Comparison of ENCODE assay signal across 1 cellular context in the genomic region with DNA sequence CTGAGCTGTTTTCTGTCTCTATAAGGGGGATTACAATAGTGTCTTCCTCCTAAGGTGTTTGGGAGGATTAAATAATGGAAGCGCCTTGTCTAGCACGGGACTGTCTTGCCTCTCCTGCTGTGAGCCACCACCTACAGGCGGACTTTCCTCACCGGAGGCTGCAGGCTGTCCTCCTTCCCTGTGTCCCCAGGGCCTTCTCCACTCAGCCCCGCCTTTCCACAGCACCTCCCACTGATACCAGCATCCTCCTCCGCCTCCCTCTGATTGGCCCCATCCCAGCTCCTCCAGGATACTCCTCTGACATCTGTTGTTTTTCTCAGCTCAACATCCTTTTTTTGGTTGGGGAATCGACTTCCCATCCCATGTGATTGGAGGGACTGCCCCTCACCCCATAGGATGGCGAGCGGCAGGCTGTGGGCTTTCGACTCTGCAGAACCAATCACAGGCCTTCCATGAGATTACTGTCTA.
TF ChIP-seq lines count a peak whose summit lies in the region.

No MANE protein-coding gene starts in this region.

TF ChIP-seq in HEK293, 187 proteins besides CTCF, POLR2A, EP300 and RAD21 (continued from another document and continues in another):
- TF ChIP-seq, protein P1, sequence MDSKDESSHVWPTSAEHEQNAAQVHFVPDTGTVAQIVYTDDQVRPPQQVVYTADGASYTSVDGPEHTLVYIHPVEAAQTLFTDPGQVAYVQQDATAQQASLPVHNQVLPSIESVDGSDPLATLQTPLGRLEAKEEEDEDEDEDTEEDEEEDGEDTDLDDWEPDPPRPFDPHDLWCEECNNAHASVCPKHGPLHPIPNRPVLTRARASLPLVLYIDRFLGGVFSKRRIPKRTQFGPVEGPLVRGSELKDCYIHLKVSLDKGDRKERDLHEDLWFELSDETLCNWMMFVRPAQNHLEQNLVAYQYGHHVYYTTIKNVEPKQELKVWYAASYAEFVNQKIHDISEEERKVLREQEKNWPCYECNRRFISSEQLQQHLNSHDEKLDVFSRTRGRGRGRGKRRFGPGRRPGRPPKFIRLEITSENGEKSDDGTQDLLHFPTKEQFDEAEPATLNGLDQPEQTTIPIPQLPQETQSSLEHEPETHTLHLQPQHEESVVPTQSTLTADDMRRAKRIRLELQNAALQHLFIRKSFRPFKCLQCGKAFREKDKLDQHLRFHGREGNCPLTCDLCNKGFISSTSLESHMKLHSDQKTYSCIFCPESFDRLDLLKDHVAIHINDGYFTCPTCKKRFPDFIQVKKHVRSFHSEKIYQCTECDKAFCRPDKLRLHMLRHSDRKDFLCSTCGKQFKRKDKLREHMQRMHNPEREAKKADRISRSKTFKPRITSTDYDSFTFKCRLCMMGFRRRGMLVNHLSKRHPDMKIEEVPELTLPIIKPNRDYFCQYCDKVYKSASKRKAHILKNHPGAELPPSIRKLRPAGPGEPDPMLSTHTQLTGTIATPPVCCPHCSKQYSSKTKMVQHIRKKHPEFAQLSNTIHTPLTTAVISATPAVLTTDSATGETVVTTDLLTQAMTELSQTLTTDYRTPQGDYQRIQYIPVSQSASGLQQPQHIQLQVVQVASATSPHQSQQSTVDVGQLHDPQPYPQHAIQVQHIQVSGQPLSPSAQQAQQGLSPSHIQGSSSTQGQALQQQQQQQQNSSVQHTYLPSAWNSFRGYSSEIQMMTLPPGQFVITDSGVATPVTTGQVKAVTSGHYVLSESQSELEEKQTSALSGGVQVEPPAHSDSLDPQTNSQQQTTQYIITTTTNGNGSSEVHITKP (tag by site-specific recombination; IDR thresholded peaks at IDR 0.05), result no peak
- peak; percentile 75 for TF ChIP-seq ZNF341 (tag by site-specific recombination; IDR thresholded peaks at IDR 0.05; ENCODE audit: low read depth)
- no peak for TF ChIP-seq ZNF202 (tag by site-specific recombination; IDR thresholded peaks at IDR 0.05; ENCODE audit: borderline replicate concordance)
- no peak for TF ChIP-seq ZNF629 (tag by site-specific recombination; IDR thresholded peaks at IDR 0.05)
- TF ChIP-seq, protein P2, sequence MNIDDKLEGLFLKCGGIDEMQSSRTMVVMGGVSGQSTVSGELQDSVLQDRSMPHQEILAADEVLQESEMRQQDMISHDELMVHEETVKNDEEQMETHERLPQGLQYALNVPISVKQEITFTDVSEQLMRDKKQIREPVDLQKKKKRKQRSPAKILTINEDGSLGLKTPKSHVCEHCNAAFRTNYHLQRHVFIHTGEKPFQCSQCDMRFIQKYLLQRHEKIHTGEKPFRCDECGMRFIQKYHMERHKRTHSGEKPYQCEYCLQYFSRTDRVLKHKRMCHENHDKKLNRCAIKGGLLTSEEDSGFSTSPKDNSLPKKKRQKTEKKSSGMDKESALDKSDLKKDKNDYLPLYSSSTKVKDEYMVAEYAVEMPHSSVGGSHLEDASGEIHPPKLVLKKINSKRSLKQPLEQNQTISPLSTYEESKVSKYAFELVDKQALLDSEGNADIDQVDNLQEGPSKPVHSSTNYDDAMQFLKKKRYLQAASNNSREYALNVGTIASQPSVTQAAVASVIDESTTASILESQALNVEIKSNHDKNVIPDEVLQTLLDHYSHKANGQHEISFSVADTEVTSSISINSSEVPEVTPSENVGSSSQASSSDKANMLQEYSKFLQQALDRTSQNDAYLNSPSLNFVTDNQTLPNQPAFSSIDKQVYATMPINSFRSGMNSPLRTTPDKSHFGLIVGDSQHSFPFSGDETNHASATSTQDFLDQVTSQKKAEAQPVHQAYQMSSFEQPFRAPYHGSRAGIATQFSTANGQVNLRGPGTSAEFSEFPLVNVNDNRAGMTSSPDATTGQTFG (tag by site-specific recombination; IDR thresholded peaks at IDR 0.05; ENCODE audit: borderline replicate concordance), result no peak
- TF ChIP-seq ZNF132 (tag by site-specific recombination; IDR thresholded peaks at IDR 0.05; ENCODE audit: borderline replicate concordance), result no peak
- no peak for TF ChIP-seq ZXDB (tag by site-specific recombination; IDR thresholded peaks at IDR 0.05)
- no peak for TF ChIP-seq ZNF366 (tag by site-specific recombination; conservative IDR thresholded peaks at IDR 0.05)
- no peak for TF ChIP-seq KLF9 (tag by site-specific recombination; IDR thresholded peaks at IDR 0.05; ENCODE audit: low read depth)
- TF ChIP-seq, protein P3, sequence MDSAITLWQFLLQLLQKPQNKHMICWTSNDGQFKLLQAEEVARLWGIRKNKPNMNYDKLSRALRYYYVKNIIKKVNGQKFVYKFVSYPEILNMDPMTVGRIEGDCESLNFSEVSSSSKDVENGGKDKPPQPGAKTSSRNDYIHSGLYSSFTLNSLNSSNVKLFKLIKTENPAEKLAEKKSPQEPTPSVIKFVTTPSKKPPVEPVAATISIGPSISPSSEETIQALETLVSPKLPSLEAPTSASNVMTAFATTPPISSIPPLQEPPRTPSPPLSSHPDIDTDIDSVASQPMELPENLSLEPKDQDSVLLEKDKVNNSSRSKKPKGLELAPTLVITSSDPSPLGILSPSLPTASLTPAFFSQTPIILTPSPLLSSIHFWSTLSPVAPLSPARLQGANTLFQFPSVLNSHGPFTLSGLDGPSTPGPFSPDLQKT (IDR thresholded peaks at IDR 0.05; ENCODE audit: borderline replicate concordance, low read depth, low read length), result no peak
- TF ChIP-seq HOXA7 (CRISPR knock-in tag; IDR thresholded peaks at IDR 0.05; ENCODE audit: borderline replicate concordance), result no peak
- no peak for TF ChIP-seq ZNF558 (tag by site-specific recombination; IDR thresholded peaks at IDR 0.05)
- TF ChIP-seq ZNF121 (tag by site-specific recombination; IDR thresholded peaks at IDR 0.05), result 0 out of 2 replicates have a peak, but pooled peaks have one; percentile 4
- peak; percentile 39; the same call in 1 of the 2 replicates for TF ChIP-seq ZNF76 (tag by site-specific recombination; IDR thresholded peaks at IDR 0.05; ENCODE audit: borderline replicate concordance, low read depth)
- TF ChIP-seq, protein P4, sequence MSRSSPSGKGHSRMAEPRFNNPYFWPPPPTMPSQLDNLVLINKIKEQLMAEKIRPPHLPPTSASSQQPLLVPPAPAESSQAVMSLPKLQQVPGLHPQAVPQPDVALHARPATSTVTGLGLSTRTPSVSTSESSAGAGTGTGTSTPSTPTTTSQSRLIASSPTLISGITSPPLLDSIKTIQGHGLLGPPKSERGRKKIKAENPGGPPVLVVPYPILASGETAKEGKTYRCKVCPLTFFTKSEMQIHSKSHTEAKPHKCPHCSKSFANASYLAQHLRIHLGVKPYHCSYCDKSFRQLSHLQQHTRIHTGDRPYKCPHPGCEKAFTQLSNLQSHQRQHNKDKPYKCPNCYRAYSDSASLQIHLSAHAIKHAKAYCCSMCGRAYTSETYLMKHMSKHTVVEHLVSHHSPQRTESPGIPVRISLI (tag by site-specific recombination; IDR thresholded peaks at IDR 0.05), result no peak
- no peak for TF ChIP-seq ZNF433 (tag by site-specific recombination; IDR thresholded peaks at IDR 0.05; ENCODE audit: low read depth)
- no peak for TF ChIP-seq ZBTB48 (tag by site-specific recombination; IDR thresholded peaks at IDR 0.05)
- TF ChIP-seq KLF7 (tag by site-specific recombination; IDR thresholded peaks at IDR 0.05; ENCODE audit: borderline replicate concordance), result no peak
- TF ChIP-seq ZNF777 (tag by site-specific recombination; IDR thresholded peaks at IDR 0.05; ENCODE audit: borderline replicate concordance), result no peak
- TF ChIP-seq ZNF530 (tag by site-specific recombination; IDR thresholded peaks at IDR 0.05; ENCODE audit: low read depth), result no peak
- TF ChIP-seq ZNF248 (tag by site-specific recombination; IDR thresholded peaks at IDR 0.05), result no peak
- TF ChIP-seq SP2 (tag by site-specific recombination; IDR thresholded peaks at IDR 0.05), result peak; percentile 96
- no peak for TF ChIP-seq IKZF3 (tag by site-specific recombination; IDR thresholded peaks at IDR 0.05)
- TF ChIP-seq RBAK (tag by site-specific recombination; IDR thresholded peaks at IDR 0.05), result no peak
- peak; percentile 91 for TF ChIP-seq ZFHX2 (tag by site-specific recombination; conservative IDR thresholded peaks at IDR 0.05)
- TF ChIP-seq, protein P5, sequence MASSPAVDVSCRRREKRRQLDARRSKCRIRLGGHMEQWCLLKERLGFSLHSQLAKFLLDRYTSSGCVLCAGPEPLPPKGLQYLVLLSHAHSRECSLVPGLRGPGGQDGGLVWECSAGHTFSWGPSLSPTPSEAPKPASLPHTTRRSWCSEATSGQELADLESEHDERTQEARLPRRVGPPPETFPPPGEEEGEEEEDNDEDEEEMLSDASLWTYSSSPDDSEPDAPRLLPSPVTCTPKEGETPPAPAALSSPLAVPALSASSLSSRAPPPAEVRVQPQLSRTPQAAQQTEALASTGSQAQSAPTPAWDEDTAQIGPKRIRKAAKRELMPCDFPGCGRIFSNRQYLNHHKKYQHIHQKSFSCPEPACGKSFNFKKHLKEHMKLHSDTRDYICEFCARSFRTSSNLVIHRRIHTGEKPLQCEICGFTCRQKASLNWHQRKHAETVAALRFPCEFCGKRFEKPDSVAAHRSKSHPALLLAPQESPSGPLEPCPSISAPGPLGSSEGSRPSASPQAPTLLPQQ (tag by site-specific recombination; IDR thresholded peaks at IDR 0.05), result no peak
- TF ChIP-seq ZNF354C (tag by site-specific recombination; IDR thresholded peaks at IDR 0.05; ENCODE audit: borderline replicate concordance, low read depth), result no peak
- no peak for TF ChIP-seq ZFP41 (tag by site-specific recombination; IDR thresholded peaks at IDR 0.05; ENCODE audit: borderline replicate concordance)
- no peak for TF ChIP-seq ZNF529 (tag by site-specific recombination; IDR thresholded peaks at IDR 0.05; ENCODE audit: insufficient replicate concordance)
- no peak for TF ChIP-seq ZNF266 (tag by site-specific recombination; IDR thresholded peaks at IDR 0.05; ENCODE audit: low read depth)
- no peak for TF ChIP-seq ZNF768 (tag by site-specific recombination; IDR thresholded peaks at IDR 0.05)
- TF ChIP-seq GLIS1 (tag by site-specific recombination; IDR thresholded peaks at IDR 0.05), result peak; percentile 66
- no peak for TF ChIP-seq ZNF19 (tag by site-specific recombination; IDR thresholded peaks at IDR 0.05; ENCODE audit: low read depth)
- TF ChIP-seq ZNF776 (tag by site-specific recombination; IDR thresholded peaks at IDR 0.05; ENCODE audit: borderline replicate concordance), result no peak
- peak; percentile 55 for TF ChIP-seq SP3 (tag by site-specific recombination; IDR thresholded peaks at IDR 0.05)
- TF ChIP-seq, protein P6, sequence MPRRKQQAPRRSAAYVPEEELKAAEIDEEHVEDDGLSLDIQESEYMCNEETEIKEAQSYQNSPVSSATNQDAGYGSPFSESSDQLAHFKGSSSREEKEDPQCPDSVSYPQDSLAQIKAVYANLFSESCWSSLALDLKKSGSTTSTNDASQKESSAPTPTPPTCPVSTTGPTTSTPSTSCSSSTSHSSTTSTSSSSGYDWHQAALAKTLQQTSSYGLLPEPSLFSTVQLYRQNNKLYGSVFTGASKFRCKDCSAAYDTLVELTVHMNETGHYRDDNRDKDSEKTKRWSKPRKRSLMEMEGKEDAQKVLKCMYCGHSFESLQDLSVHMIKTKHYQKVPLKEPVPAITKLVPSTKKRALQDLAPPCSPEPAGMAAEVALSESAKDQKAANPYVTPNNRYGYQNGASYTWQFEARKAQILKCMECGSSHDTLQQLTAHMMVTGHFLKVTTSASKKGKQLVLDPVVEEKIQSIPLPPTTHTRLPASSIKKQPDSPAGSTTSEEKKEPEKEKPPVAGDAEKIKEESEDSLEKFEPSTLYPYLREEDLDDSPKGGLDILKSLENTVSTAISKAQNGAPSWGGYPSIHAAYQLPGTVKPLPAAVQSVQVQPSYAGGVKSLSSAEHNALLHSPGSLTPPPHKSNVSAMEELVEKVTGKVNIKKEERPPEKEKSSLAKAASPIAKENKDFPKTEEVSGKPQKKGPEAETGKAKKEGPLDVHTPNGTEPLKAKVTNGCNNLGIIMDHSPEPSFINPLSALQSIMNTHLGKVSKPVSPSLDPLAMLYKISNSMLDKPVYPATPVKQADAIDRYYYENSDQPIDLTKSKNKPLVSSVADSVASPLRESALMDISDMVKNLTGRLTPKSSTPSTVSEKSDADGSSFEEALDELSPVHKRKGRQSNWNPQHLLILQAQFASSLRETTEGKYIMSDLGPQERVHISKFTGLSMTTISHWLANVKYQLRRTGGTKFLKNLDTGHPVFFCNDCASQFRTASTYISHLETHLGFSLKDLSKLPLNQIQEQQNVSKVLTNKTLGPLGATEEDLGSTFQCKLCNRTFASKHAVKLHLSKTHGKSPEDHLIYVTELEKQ (tag by site-specific recombination; IDR thresholded peaks at IDR 0.05; ENCODE audit: borderline replicate concordance), result no peak
- TF ChIP-seq ZNF133 (tag by site-specific recombination; IDR thresholded peaks at IDR 0.05), result no peak
- TF ChIP-seq, protein P7, sequence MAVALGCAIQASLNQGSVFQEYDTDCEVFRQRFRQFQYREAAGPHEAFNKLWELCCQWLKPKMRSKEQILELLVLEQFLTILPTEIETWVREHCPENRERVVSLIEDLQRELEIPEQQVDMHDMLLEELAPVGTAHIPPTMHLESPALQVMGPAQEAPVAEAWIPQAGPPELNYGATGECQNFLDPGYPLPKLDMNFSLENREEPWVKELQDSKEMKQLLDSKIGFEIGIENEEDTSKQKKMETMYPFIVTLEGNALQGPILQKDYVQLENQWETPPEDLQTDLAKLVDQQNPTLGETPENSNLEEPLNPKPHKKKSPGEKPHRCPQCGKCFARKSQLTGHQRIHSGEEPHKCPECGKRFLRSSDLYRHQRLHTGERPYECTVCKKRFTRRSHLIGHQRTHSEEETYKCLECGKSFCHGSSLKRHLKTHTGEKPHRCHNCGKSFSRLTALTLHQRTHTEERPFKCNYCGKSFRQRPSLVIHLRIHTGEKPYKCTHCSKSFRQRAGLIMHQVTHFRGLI (tag by site-specific recombination; IDR thresholded peaks at IDR 0.05), result no peak
